In the genomic region with DNA sequence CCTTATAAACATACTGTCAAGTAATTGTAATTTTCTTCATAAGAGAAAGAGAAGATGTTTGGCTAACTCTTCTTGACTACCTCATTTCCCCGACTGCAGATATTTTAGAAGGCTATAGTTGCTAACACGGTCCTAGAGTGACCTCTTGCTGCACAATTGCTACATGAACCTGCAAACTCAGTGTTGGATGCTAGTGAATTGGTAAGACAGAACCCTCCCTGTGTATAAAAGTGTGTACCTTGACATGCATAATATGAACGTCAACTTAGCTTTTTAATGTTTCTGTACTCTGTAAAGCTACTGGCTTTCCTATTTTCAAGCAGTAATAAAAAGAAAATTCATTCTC, we compare ENCODE assay signal across 8 cellular contexts. TPM values are rescaled to one million over a fixed set of nuclear protein-coding genes. Genes with fewer than 3 reads are reported as not detected.
DNase-seq lines count a peak whose midpoint lies in the region; ATAC-seq, FAIRE-seq and TF ChIP-seq lines count a peak whose summit lies in the region.

No MANE protein-coding gene starts in this region.

- peak; percentile 85 for DNase-seq in Karpas-422
- peak; percentile 44 for DNase-seq in SW480 (ENCODE audit: low spot score)
- no peak for DNase-seq in HepG2 (ENCODE audit: low spot score)
- no peak for DNase-seq in activated CD4-positive, alpha-beta T cell treated with anti-CD3 and anti-CD28 coated beads for 48 hours
- no peak for DNase-seq in Peyer's patch
- DNase-seq in activated naive CD4-positive, alpha-beta T cell treated with anti-CD3 and anti-CD28 coated beads, Interleukin-2, amount 50 U/mL, for 72 hours (ENCODE audit: low spot score in 2 of 2) = no peak

- peak; percentile 33; the same call in 1 of the 2 replicates for TF ChIP-seq CTCF in GM12874 (IDR thresholded peaks at IDR 0.05; ENCODE audit: insufficient read depth, low read depth, low read length)
- no peak for TF ChIP-seq CTCF in HepG2 (CRISPR knock-in tag; IDR thresholded peaks at IDR 0.05)
- no peak for TF ChIP-seq CTCF in Peyer's patch (IDR thresholded peaks at IDR 0.05)

- no peak for FAIRE-seq in HepG2 (lab: Jason Lieb, UNC)

- BruUV-seq in HepG2 (replicated peaks; lab: Mats Ljungman, UMichigan) = no TSS peak

- intact Hi-C loops in HepG2 (cut with micrococcal nuclease; ENCODE audit: unreplicated experiment) = no loop called here

- no peak overlapping the region for H3K4me3 ChIP-seq in Karpas-422 (ENCODE audit: low read length)
- H3K4me3 ChIP-seq in HepG2 (replicated peaks in 1 of 3; ENCODE audit: insufficient read depth in 1 of 3, low read depth in 2 of 3, low read length in 3 of 3) = no peak overlapping the region
- no peak overlapping the region for H3K4me3 ChIP-seq in Peyer's patch

- H3K4me1 ChIP-seq in Karpas-422 (ENCODE audit: low read length) (peaks cover 3% of the 10 kb centered on the region; the same call in 1 of the 2 replicates), HepG2 (ENCODE audit: insufficient read depth, low read length) (no peaks in the 10 kb centered on the region), Peyer's patch (no peaks in the 10 kb centered on the region)

- H3K27ac ChIP-seq in Karpas-422 (ENCODE audit: low read length) (no peak overlapping the region), HepG2 (ENCODE audit: extremely low read length, insufficient read depth, low read length) (no peak overlapping the region), Peyer's patch (no peak overlapping the region)

- H3K9me3 Mint-ChIP-seq in activated naive CD4-positive, alpha-beta T cell treated with anti-CD3 and anti-CD28 coated beads, Interleukin-2, amount 50 U/mL, for 72 hours = no peaks in the 10 kb centered on the region

- H3K9me3 ChIP-seq in Karpas-422 (ENCODE audit: low read length) (no peaks in the 10 kb centered on the region), HepG2 (ENCODE audit: low read length) (no peaks in the 10 kb centered on the region), Peyer's patch (no peaks in the 10 kb centered on the region)

- TF ChIP-seq RAD21 in HepG2 (CRISPR knock-in tag; IDR thresholded peaks at IDR 0.05) = no peak

- H3K4me2 ChIP-seq in Karpas-422 (ENCODE audit: low read depth, low read length, poor library complexity, severe bottlenecking) (no peak overlapping the region), HepG2 (ENCODE audit: low read depth, low read length) (no peak overlapping the region)

- in situ Hi-C loops in HepG2 (cut with HindIII; ENCODE audit: extremely low pct_ligation_motif_present, low pct_unique_long_range_greater_than_20kb) = loop anchor here (10.0 kb wide), 1 partner anchor 304 kb away; no protein-coding TSS in a partner anchor

- H3K36me3 Mint-ChIP-seq in activated naive CD4-positive, alpha-beta T cell treated with anti-CD3 and anti-CD28 coated beads, Interleukin-2, amount 50 U/mL, for 72 hours = no peaks in the 10 kb centered on the region

- no peaks in the 10 kb centered on the region for H3K27me3 ChIP-seq in Karpas-422 (ENCODE audit: low read length)
- H3K27me3 ChIP-seq in HepG2 (ENCODE audit: control insufficient read depth in 1 of 2, insufficient read depth in 2 of 2, low read length in 2 of 2) = no peaks in the 10 kb centered on the region
- no peaks in the 10 kb centered on the region for H3K27me3 ChIP-seq in Peyer's patch

- TF ChIP-seq POLR2A in HepG2 (IDR thresholded peaks at IDR 0.05; ENCODE audit: insufficient read depth in 1 of 2, low read depth in 2 of 2, low read length in 2 of 2) = no peak
- TF ChIP-seq POLR2A in Peyer's patch (IDR thresholded peaks at IDR 0.05) = no peak

- ATAC-seq in HepG2 = peak; percentile 10; the same call in 1 of the 3 replicates
- ATAC-seq in GM19035 (IDR thresholded peaks at IDR 0.05; ENCODE audit: unreplicated experiment) = no peak
- ATAC-seq in activated naive CD4-positive, alpha-beta T cell treated with anti-CD3 and anti-CD28 coated beads, Interleukin-2, amount 50 U/mL, for 72 hours = no peak

- H3K36me3 ChIP-seq in Karpas-422 (ENCODE audit: insufficient read depth, low read length) = no peaks in the 10 kb centered on the region
- H3K36me3 ChIP-seq in HepG2 (replicated peaks in 1 of 2; ENCODE audit: control insufficient read depth in 1 of 2, insufficient read depth in 2 of 2, low read length in 2 of 2) = peaks cover 3 to 54% of the 10 kb centered on the region in 2 experiments; a peak in 4 of 5 replicates
- no peaks in the 10 kb centered on the region for H3K36me3 ChIP-seq in Peyer's patch

- no peaks in the 10 kb centered on the region for H3K9me2 ChIP-seq in Karpas-422 (replicated peaks; ENCODE audit: insufficient read depth, low read length)

- POLR2A ChIA-PET in HepG2 (lab: Yijun Ruan, JAX) = no interaction called here

- H2AFZ ChIP-seq in Karpas-422 (ENCODE audit: low read length) = no peak overlapping the region
- no peak overlapping the region for H2AFZ ChIP-seq in HepG2 (ENCODE audit: low read length)

- H3K79me2 ChIP-seq in Karpas-422 (ENCODE audit: low read length) = no peaks in the 10 kb centered on the region
- H3K79me2 ChIP-seq in HepG2 (ENCODE audit: insufficient read depth, low read length) = no peaks in the 10 kb centered on the region

- WGBS in HepG2 (ENCODE audit: low lambda C conversion rate) = 67% methylated on average over 3 of the region's 3 CpGs

- CTCF ChIA-PET in HepG2 (lab: Yijun Ruan, JAX; ENCODE audit: low intra/inter-chr PET ratio, low total read pairs) = interaction anchor here (0.7 to 1.5 kb wide), 3 partner anchors 153 to 326 kb away, joined by 3 to 13 read pairs (median 3); no protein-coding TSS in a partner anchor

- no peak overlapping the region for H3K27ac Mint-ChIP-seq in activated naive CD4-positive, alpha-beta T cell treated with anti-CD3 and anti-CD28 coated beads, Interleukin-2, amount 50 U/mL, for 72 hours

- H4K20me1 ChIP-seq in Karpas-422 (ENCODE audit: insufficient read depth, low read depth, low read length) = no peaks in the 10 kb centered on the region
- no peaks in the 10 kb centered on the region for H4K20me1 ChIP-seq in HepG2 (ENCODE audit: insufficient read depth, low read length)

- H3K9ac ChIP-seq in Karpas-422 (ENCODE audit: low read length) (no peak overlapping the region), HepG2 (ENCODE audit: insufficient read depth, low read depth, low read length) (no peak overlapping the region)

- TF ChIP-seq EP300 in HepG2 (IDR thresholded peaks at IDR 0.05; ENCODE audit: low read depth in 2 of 2, low read length in 2 of 2) (no peak), HepG2 (CRISPR knock-in tag; IDR thresholded peaks at IDR 0.05; ENCODE audit: borderline replicate concordance) (no peak)

TF ChIP-seq in HepG2, 621 proteins besides CTCF, POLR2A, EP300 and RAD21 (continues in another document):
- TF ChIP-seq SMYD3 (CRISPR knock-in tag; IDR thresholded peaks at IDR 0.05) (no peak), ZNF776 (CRISPR knock-in tag; IDR thresholded peaks at IDR 0.05) (no peak), KDM5A (IDR thresholded peaks at IDR 0.05; ENCODE audit: borderline replicate concordance, low read length) (no peak), GATA4 (IDR thresholded peaks at IDR 0.05; ENCODE audit: borderline replicate concordance, low read depth) (no peak), RELA (CRISPR knock-in tag; IDR thresholded peaks at IDR 0.05) (no peak)
- TF ChIP-seq, protein P1, sequence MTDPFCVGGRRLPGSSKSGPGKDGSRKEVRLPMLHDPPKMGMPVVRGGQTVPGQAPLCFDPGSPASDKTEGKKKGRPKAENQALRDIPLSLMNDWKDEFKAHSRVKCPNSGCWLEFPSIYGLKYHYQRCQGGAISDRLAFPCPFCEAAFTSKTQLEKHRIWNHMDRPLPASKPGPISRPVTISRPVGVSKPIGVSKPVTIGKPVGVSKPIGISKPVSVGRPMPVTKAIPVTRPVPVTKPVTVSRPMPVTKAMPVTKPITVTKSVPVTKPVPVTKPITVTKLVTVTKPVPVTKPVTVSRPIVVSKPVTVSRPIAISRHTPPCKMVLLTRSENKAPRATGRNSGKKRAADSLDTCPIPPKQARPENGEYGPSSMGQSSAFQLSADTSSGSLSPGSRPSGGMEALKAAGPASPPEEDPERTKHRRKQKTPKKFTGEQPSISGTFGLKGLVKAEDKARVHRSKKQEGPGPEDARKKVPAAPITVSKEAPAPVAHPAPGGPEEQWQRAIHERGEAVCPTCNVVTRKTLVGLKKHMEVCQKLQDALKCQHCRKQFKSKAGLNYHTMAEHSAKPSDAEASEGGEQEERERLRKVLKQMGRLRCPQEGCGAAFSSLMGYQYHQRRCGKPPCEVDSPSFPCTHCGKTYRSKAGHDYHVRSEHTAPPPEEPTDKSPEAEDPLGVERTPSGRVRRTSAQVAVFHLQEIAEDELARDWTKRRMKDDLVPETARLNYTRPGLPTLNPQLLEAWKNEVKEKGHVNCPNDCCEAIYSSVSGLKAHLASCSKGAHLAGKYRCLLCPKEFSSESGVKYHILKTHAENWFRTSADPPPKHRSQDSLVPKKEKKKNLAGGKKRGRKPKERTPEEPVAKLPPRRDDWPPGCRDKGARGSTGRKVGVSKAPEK (CRISPR knock-in tag; IDR thresholded peaks at IDR 0.05; ENCODE audit: borderline replicate concordance) = no peak

RNA-seq across cellular contexts. Expression of a gene that starts 46.7 kb away (rescaled TPM):
- not detected in 2 replicates for total RNA-seq in Karpas-422 (2014; rRNA removed; shearing (Covaris generic); ENCODE audit: low replicate concordance)
- not detected in 2 replicates for total RNA-seq in HepG2 (2016; rRNA removed; fragmentation: Illumina TruSeq; extraction: Trizol)
- not detected in 2 replicates for total RNA-seq in HepG2 (2016; cell fraction: cytosol; rRNA removed; fragmentation: Illumina TruSeq; extraction: Trizol; ENCODE audit: low read depth)
- 0.11 TPM in 1 of 2 replicates, not detected in the other for total RNA-seq in HepG2 (2016; cell fraction: insoluble cytoplasmic fraction; rRNA removed; fragmentation: Illumina TruSeq; extraction: Trizol)
- not detected in 2 replicates for total RNA-seq in HepG2 (2016; cell fraction: membrane; rRNA removed; fragmentation: Illumina TruSeq; extraction: Trizol)
- total RNA-seq in HepG2 (2016; cell fraction: nucleus; rRNA removed; fragmentation: Illumina TruSeq; extraction: Trizol) = 0.31 TPM in 1 of 2 replicates, not detected in the other
- polyA plus RNA-seq in HepG2 (2011; rRNA removed) = 0.17 and 0.18 TPM in 2 replicates
- not detected in 2 replicates for polyA plus RNA-seq in HepG2 (2011; cell fraction: cytosol; rRNA removed)
- polyA plus RNA-seq in HepG2 (2011; cell fraction: nucleus; rRNA removed) = 0.40 and 0.64 TPM in 2 replicates
- not detected in 2 replicates for polyA plus RNA-seq in HepG2 (2012)
- polyA plus RNA-seq in HepG2 (2016; cell fraction: cytosol; fragmentation: Illumina TruSeq; extraction: Trizol; ENCODE audit: low read depth) = not detected in 2 replicates
- polyA plus RNA-seq in HepG2 (2016; cell fraction: insoluble cytoplasmic fraction; fragmentation: Illumina TruSeq; extraction: Trizol; ENCODE audit: low read depth) = not detected in 2 replicates
- not detected in 2 replicates for polyA plus RNA-seq in HepG2 (2016; cell fraction: membrane; fragmentation: Illumina TruSeq; extraction: Trizol; ENCODE audit: low read depth)
- polyA plus RNA-seq in HepG2 (2016; cell fraction: nucleus; fragmentation: Illumina TruSeq; extraction: Trizol; ENCODE audit: insufficient read depth, low read depth) = not detected in 2 replicates
- polyA minus RNA-seq in HepG2 (2011; rRNA and poly(A)+ RNA removed; ENCODE audit: low replicate concordance) = 1.3 TPM in 1 of 2 replicates, not detected in the other
- polyA minus RNA-seq in HepG2 (2011; cell fraction: cytosol; rRNA and poly(A)+ RNA removed) = not detected in 2 replicates
- polyA minus RNA-seq in HepG2 (2011; cell fraction: nucleus; rRNA and poly(A)+ RNA removed) = 2.7 and 2.9 TPM in 2 replicates
- 1 to 10 TPM in 2 of 4 donors, not detected in 2; 1.9 to 7.6 TPM for total RNA-seq in Peyer's patch
- total RNA-seq in activated naive CD4-positive, alpha-beta T cell treated with anti-CD3 and anti-CD28 coated beads, Interleukin-2, amount 50 U/mL, for 72 hours = not detected

Comparison
In these comparisons a context has a peak if more than half of its experiments do, and no peak if none do; other contexts are left out.
1. DNase-seq: peak in Karpas-422 (single experiment) and SW480 (single experiment); none in HepG2 (single experiment), activated CD4-positive, alpha-beta T cell treated with anti-CD3 and anti-CD28 coated beads for 48 hours (single experiment), Peyer's patch (0 of 3) and activated naive CD4-positive, alpha-beta T cell treated with anti-CD3 and anti-CD28 coated beads, Interleukin-2, amount 50 U/mL, for 72 hours (0 of 2).